In the genomic region with DNA sequence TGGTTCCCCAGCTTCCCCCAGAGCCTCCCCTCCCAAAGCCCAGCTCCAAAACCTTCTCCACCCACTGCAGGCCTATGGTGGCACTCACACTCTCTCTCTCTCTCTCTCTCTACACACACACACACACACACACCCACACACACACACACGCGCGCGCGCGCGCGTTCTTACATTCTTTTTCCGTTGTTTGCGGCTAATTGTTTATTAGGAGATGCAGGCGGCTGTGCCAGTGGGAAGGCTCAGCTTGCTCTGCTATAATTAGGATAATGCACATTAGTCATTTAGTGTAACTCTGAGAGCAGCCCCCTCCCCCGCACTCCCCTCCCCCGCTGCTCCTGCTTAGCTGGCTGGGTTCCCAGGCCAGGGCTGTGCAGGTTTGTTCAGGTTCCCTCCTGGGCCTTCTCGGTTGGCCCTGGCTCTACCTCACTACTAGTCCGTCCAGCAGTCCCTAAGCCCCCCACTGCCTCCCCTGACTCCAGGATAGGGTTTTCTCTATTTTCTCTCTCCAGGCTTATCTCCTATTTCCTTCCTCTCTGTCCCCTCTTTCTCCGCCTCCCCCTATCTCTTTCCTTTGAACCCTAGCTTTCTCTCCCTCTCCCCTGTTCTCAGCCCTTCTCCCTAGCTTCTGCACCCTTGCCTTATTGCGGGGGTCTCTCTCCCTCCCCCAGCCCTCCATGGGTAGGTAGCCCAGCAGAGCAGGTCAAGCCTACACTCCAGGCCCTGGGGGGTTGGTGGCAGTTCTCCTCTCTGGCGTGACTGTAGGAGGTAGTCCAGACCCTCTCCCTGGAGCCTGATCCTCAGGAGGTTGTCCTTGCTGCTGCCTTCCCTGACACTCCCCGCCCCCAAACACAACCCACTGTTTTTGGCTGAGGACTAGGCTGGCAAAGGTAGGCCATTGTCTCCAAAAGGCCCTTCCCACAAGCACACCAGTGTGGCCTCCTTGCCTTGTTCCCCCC, we compare ENCODE assay signal across 16 cellular contexts. TPM values are rescaled to one million over a fixed set of nuclear protein-coding genes. Genes with fewer than 3 reads are reported as not detected.
A peak's percentile ranks its signal among the peaks of the same experiment; 100 is the strongest.
DNase-seq lines count a peak whose midpoint lies in the region; ATAC-seq and TF ChIP-seq lines count a peak whose summit lies in the region.
"Had no signal": no experiment of that assay in that cellular context is flagged by ENCODE, and none has a peak within 500 bp of the region (broad histone marks: within the 10 kb centered on the region; RNA-seq: fewer than 3 reads in every experiment).

No MANE protein-coding gene starts in this region.

- no peak overlapping the region for H3K4me2 ChIP-seq in hepatocyte

- H3K36me3 ChIP-seq in hepatocyte (replicated peaks; ENCODE audit: insufficient read depth, low read depth) (no peaks in the 10 kb centered on the region), thyroid gland (no peaks in the 10 kb centered on the region), left ventricle myocardium inferior (no peaks in the 10 kb centered on the region)
- H3K36me3 ChIP-seq: heart left ventricle had no signal

- no peak overlapping the region for H2AFZ ChIP-seq in hepatocyte

- no peaks in the 10 kb centered on the region for H3K4me1 Mint-ChIP-seq in activated CD8-positive, alpha-beta T cell treated with anti-CD3 and anti-CD28 coated beads for 36 hours (ENCODE audit: low read depth)
- peaks cover 2% of the 10 kb centered on the region for H3K4me1 Mint-ChIP-seq in activated CD8-positive, alpha-beta T cell treated with anti-CD3 and anti-CD28 coated beads, Interleukin-2, amount 10 ng/mL, durations not matched to agents 7 days and 5 days (ENCODE audit: low read depth)
- H3K4me1 Mint-ChIP-seq in T-helper 2 cell treated with Interferon-gamma antibody and Interleukin-4, amounts not matched to agents 5 μg/mL and 100 μg/mL, for 36 hours (ENCODE audit: low read depth), result peaks cover 3% of the 10 kb centered on the region
- H3K4me1 Mint-ChIP-seq: activated B cell treated with CpG ODN at 0.5 μM for 24 hours had no signal

- H3K79me2 ChIP-seq in hepatocyte, result no peaks in the 10 kb centered on the region

- H3K9me3 ChIP-seq in hepatocyte (ENCODE audit: low read depth) (no peaks in the 10 kb centered on the region), thyroid gland (no peaks in the 10 kb centered on the region), left ventricle myocardium inferior (replicated peaks) (no peaks in the 10 kb centered on the region)
- H3K9me3 ChIP-seq: heart left ventricle had no signal

- no peaks in the 10 kb centered on the region for H3K36me3 Mint-ChIP-seq in activated CD8-positive, alpha-beta T cell treated with anti-CD3 and anti-CD28 coated beads for 36 hours (ENCODE audit: low read depth)
- no peaks in the 10 kb centered on the region for H3K36me3 Mint-ChIP-seq in activated CD8-positive, alpha-beta T cell treated with anti-CD3 and anti-CD28 coated beads, Interleukin-2, amount 10 ng/mL, durations not matched to agents 7 days and 5 days (ENCODE audit: low read depth)
- no peaks in the 10 kb centered on the region for H3K36me3 Mint-ChIP-seq in T-helper 2 cell treated with Interferon-gamma antibody and Interleukin-4, amounts not matched to agents 5 μg/mL and 100 μg/mL, for 36 hours (ENCODE audit: low read depth)

- peak; percentile 28 for DNase-seq in activated CD8-positive, alpha-beta T cell treated with anti-CD3 and anti-CD28 coated beads for 36 hours
- no peak for DNase-seq in activated CD8-positive, alpha-beta T cell treated with anti-CD3 and anti-CD28 coated beads, Interleukin-2, amount 10 ng/mL, durations not matched to agents 7 days and 5 days
- peak; percentile 82 for DNase-seq in NCI-H82 treated with DMSO at 0.1 percent for 48 hours (lab: John Stamatoyannopoulos, UW; ENCODE audit: unreplicated experiment)
- peak; percentile 44 for DNase-seq in hepatocyte (ENCODE audit: low spot score)
- peak; percentile 55 to 66 for DNase-seq in thyroid gland
- DNase-seq in left ventricle myocardium inferior, result no peak
- no peak for DNase-seq in T-helper 2 cell treated with Interferon-gamma antibody and Interleukin-4, amounts not matched to agents 5 μg/mL and 100 μg/mL, for 36 hours (ENCODE audit: low spot score)
- DNase-seq in kidney tubule cell (ENCODE audit: low spot score), result no peak
- DNase-seq: activated B cell treated with CpG ODN at 0.5 μM for 24 hours; activated naive CD4-positive, alpha-beta T cell; effector CD4-positive, alpha-beta T cell; heart left ventricle had no signal

- H3K27me3 ChIP-seq in hepatocyte (peaks cover 17% of the 10 kb centered on the region), thyroid gland (no peaks in the 10 kb centered on the region), left ventricle myocardium inferior (ENCODE audit: low read depth) (peaks cover 95% of the 10 kb centered on the region)

- peaks cover 51% of the 10 kb centered on the region for H3K27me3 Mint-ChIP-seq in activated CD8-positive, alpha-beta T cell treated with anti-CD3 and anti-CD28 coated beads for 36 hours
- H3K27me3 Mint-ChIP-seq in activated CD8-positive, alpha-beta T cell treated with anti-CD3 and anti-CD28 coated beads, Interleukin-2, amount 10 ng/mL, durations not matched to agents 7 days and 5 days (ENCODE audit: low read depth), result peaks cover 54% of the 10 kb centered on the region
- H3K27me3 Mint-ChIP-seq in T-helper 2 cell treated with Interferon-gamma antibody and Interleukin-4, amounts not matched to agents 5 μg/mL and 100 μg/mL, for 36 hours (ENCODE audit: low read depth), result peaks cover 41% of the 10 kb centered on the region

- CTCF ChIA-PET in activated CD8-positive, alpha-beta T cell treated with anti-CD3 and anti-CD28 coated beads for 36 hours (lab: Charles Lee), result no interaction called here
- CTCF ChIA-PET in activated CD8-positive, alpha-beta T cell treated with anti-CD3 and anti-CD28 coated beads, Interleukin-2, amount 10 ng/mL, durations not matched to agents 7 days and 5 days (lab: Charles Lee), result interaction anchor here (0.9 kb wide), 1 partner anchor 25 kb away, joined by 3 read pairs; no protein-coding TSS in a partner anchor

- H3K4me3 ChIP-seq in hepatocyte, result no peak overlapping the region
- H3K4me3 ChIP-seq in thyroid gland (replicated peaks in 1 of 3), result no peak overlapping the region
- no peak overlapping the region for H3K4me3 ChIP-seq in left ventricle myocardium inferior
- H3K4me3 ChIP-seq: heart left ventricle, skin epidermis had no signal

- TF ChIP-seq POLR2A in thyroid gland (IDR thresholded peaks at IDR 0.05), result no peak

- H3K9me3 Mint-ChIP-seq in activated CD8-positive, alpha-beta T cell treated with anti-CD3 and anti-CD28 coated beads for 36 hours, result no peaks in the 10 kb centered on the region
- H3K9me3 Mint-ChIP-seq in activated CD8-positive, alpha-beta T cell treated with anti-CD3 and anti-CD28 coated beads, Interleukin-2, amount 10 ng/mL, durations not matched to agents 7 days and 5 days (ENCODE audit: insufficient read depth), result no peaks in the 10 kb centered on the region
- H3K9me3 Mint-ChIP-seq in T-helper 2 cell treated with Interferon-gamma antibody and Interleukin-4, amounts not matched to agents 5 μg/mL and 100 μg/mL, for 36 hours, result no peaks in the 10 kb centered on the region
- H3K9me3 Mint-ChIP-seq: activated B cell treated with CpG ODN at 0.5 μM for 24 hours had no signal

- H3K9me2 ChIP-seq in hepatocyte (replicated peaks; ENCODE audit: insufficient read depth), result no peaks in the 10 kb centered on the region

- POLR2A ChIA-PET in activated CD8-positive, alpha-beta T cell treated with anti-CD3 and anti-CD28 coated beads for 36 hours (lab: Charles Lee), result interaction anchor here (0.7 kb wide), 1 partner anchor 225 kb away, joined by 3 read pairs; no protein-coding TSS in a partner anchor
- POLR2A ChIA-PET in activated CD8-positive, alpha-beta T cell treated with anti-CD3 and anti-CD28 coated beads, Interleukin-2, amount 10 ng/mL, durations not matched to agents 7 days and 5 days (lab: Charles Lee), result no interaction called here

- no peak for TF ChIP-seq CTCF in activated CD8-positive, alpha-beta T cell treated with anti-CD3 and anti-CD28 coated beads for 36 hours (IDR thresholded peaks at IDR 0.05)
- TF ChIP-seq CTCF in hepatocyte (IDR thresholded peaks at IDR 0.05; ENCODE audit: poor library complexity) (no peak), thyroid gland (IDR thresholded peaks at IDR 0.05) (no peak), left ventricle myocardium inferior (IDR thresholded peaks at IDR 0.05; ENCODE audit: borderline replicate concordance) (no peak)

- intact Hi-C loops in activated CD8-positive, alpha-beta T cell treated with anti-CD3 and anti-CD28 coated beads for 36 hours (cut with micrococcal nuclease), result no loop called here
- intact Hi-C loops in thyroid gland (cut with DNase I), result no loop called here
- intact Hi-C loops in left ventricle myocardium inferior (cut with micrococcal nuclease), result no loop called here

- WGBS in hepatocyte (ENCODE audit: low lambda C conversion rate, missing lambda C conversion rate), result 49% methylated on average over 19 of the region's 19 CpGs
- WGBS in thyroid gland, 2 donors, result 38 to 46% methylated on average over 19 of the region's 19 CpGs

- H3K27ac ChIP-seq in hepatocyte (peak overlapping the region; percentile 27), thyroid gland (no peak overlapping the region), left ventricle myocardium inferior (replicated peaks) (no peak overlapping the region)
- H3K27ac ChIP-seq: heart left ventricle, skin epidermis had no signal

- H3K27ac Mint-ChIP-seq in activated CD8-positive, alpha-beta T cell treated with anti-CD3 and anti-CD28 coated beads for 36 hours, result no peak overlapping the region
- no peak overlapping the region for H3K27ac Mint-ChIP-seq in activated CD8-positive, alpha-beta T cell treated with anti-CD3 and anti-CD28 coated beads, Interleukin-2, amount 10 ng/mL, durations not matched to agents 7 days and 5 days
- H3K27ac Mint-ChIP-seq in T-helper 2 cell treated with Interferon-gamma antibody and Interleukin-4, amounts not matched to agents 5 μg/mL and 100 μg/mL, for 36 hours, result no peak overlapping the region
- H3K27ac Mint-ChIP-seq: activated B cell treated with CpG ODN at 0.5 μM for 24 hours had no signal

- peaks cover 24% of the 10 kb centered on the region for H3K4me1 ChIP-seq in hepatocyte (ENCODE audit: insufficient read depth)
- no peaks in the 10 kb centered on the region for H3K4me1 ChIP-seq in thyroid gland
- H3K4me1 ChIP-seq in left ventricle myocardium inferior, result no peaks in the 10 kb centered on the region
- H3K4me1 ChIP-seq: heart left ventricle had no signal

- no peak for ATAC-seq in activated CD8-positive, alpha-beta T cell treated with anti-CD3 and anti-CD28 coated beads for 36 hours
- ATAC-seq in activated CD8-positive, alpha-beta T cell treated with anti-CD3 and anti-CD28 coated beads, Interleukin-2, amount 10 ng/mL, durations not matched to agents 7 days and 5 days, result no peak
- ATAC-seq: HCT116, heart left ventricle had no signal

- H4K20me1 ChIP-seq in hepatocyte (ENCODE audit: insufficient read depth, poor library complexity, severe bottlenecking), result no peaks in the 10 kb centered on the region

- no peak overlapping the region for H3K4me3 Mint-ChIP-seq in activated CD8-positive, alpha-beta T cell treated with anti-CD3 and anti-CD28 coated beads for 36 hours
- H3K4me3 Mint-ChIP-seq in activated CD8-positive, alpha-beta T cell treated with anti-CD3 and anti-CD28 coated beads, Interleukin-2, amount 10 ng/mL, durations not matched to agents 7 days and 5 days, result no peak overlapping the region
- H3K4me3 Mint-ChIP-seq in T-helper 2 cell treated with Interferon-gamma antibody and Interleukin-4, amounts not matched to agents 5 μg/mL and 100 μg/mL, for 36 hours, result no peak overlapping the region
- H3K4me3 Mint-ChIP-seq: activated B cell treated with CpG ODN at 0.5 μM for 24 hours had no signal

RNA-seq across cellular contexts. Expression of gene TMEM132E, which starts 34.0 kb away (rescaled TPM):
- under 1 TPM in 1 of 2 experiments, not detected in 1; 0.07 TPM for total RNA-seq in activated CD8-positive, alpha-beta T cell treated with anti-CD3 and anti-CD28 coated beads for 36 hours
- total RNA-seq in activated CD8-positive, alpha-beta T cell treated with anti-CD3 and anti-CD28 coated beads, Interleukin-2, amount 10 ng/mL, durations not matched to agents 7 days and 5 days, result not detected
- total RNA-seq in hepatocyte, result 0.27 and 0.28 TPM in 2 replicates
- 0.98 and 1.2 TPM in 2 replicates for polyA plus RNA-seq in hepatocyte
- under 1 TPM in 2 of 4 donors, not detected in 2; 0.11 to 0.13 TPM for total RNA-seq in thyroid gland
- total RNA-seq in left ventricle myocardium inferior, result 0.05 TPM
- total RNA-seq: activated B cell treated with CpG ODN at 0.5 μM for 24 hours, MCF 10A had no signal
- polyA plus RNA-seq: AG04450 had no signal

Comparison
In these comparisons a context has a peak if more than half of its experiments do, and no peak if none do; other contexts are left out.
1. DNase-seq: peak in activated CD8-positive, alpha-beta T cell treated with anti-CD3 and anti-CD28 coated beads for 36 hours (single experiment), NCI-H82 treated with DMSO at 0.1 percent for 48 hours (single experiment), hepatocyte (single experiment) and thyroid gland (2 of 2); none in activated CD8-positive, alpha-beta T cell treated with anti-CD3 and anti-CD28 coated beads, Interleukin-2, amount 10 ng/mL, durations not matched to agents 7 days and 5 days (single experiment), left ventricle myocardium inferior (single experiment), T-helper 2 cell treated with Interferon-gamma antibody and Interleukin-4, amounts not matched to agents 5 μg/mL and 100 μg/mL, for 36 hours (single experiment) and kidney tubule cell (single experiment).